In the genomic region with DNA sequence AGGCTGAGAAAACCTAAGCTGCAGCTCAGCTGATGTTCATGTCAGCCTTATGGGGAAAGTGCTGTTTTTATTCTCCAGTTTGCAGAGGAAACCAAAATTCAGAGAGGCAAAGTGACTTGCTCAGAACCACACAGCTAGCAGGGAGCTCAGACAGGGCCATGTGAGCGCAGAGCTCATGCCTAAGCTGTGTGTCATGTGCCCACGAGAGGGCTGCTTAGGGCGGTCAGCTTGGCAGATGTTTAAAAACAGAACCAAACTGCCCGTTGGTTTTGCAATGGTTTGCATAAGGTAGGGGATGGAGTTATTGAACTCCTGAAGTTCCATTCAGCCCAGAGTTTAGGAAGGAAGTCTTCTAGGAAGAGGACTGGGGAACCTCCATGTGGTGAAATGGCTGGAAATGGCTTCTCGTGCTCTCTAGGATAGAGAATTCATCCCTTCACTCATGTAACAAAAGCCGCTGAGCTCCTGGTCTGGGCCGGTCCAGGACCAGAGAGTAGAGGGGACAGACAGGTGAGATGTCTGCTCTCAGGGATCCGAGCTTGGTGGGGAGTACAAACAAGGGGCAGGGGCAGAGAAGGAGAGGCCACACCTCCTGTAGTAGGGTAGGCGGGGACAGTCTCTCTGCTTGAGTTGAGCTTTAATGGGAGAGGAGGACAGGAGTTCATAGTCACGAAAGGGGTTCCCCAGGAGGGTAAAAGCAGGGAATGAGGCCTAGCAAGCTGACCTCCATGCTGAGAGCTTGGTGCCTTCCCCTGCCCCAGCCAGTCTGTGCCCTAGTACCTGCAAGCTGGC, we compare ENCODE assay signal across 8 cellular contexts. TPM values are rescaled to one million over a fixed set of nuclear protein-coding genes. Genes with fewer than 3 reads are reported as not detected.
A peak's percentile ranks its signal among the peaks of the same experiment; 100 is the strongest.
DNase-seq lines count a peak whose midpoint lies in the region; ATAC-seq and TF ChIP-seq lines count a peak whose summit lies in the region.

No MANE protein-coding gene starts in this region.

- no peak overlapping the region for H2AFZ ChIP-seq in neuronal stem cell (ENCODE audit: low read length)

- H3K23ac ChIP-seq in neuronal stem cell (ENCODE audit: low read depth, low read length, poor library complexity): no peak overlapping the region

- WGBS in esophagus, 2 donors: 75% methylated on average over 10 of the region's 10 CpGs
- WGBS in neuronal stem cell (ENCODE audit: extremely low coverage in 2 of 2, insufficient read length in 2 of 2, insufficient replicate concordance in 1 of 2), 2 donors: no CpG with 5 or more reads among the region's 10 CpGs

- TF ChIP-seq CTCF in Caco-2 (IDR thresholded peaks at IDR 0.05; ENCODE audit: insufficient read depth in 1 of 2, low read depth in 1 of 2, low read length in 1 of 2, severe bottlenecking in 1 of 2, unreplicated experiment in 1 of 2): no peak

- H2AK5ac ChIP-seq in neuronal stem cell (ENCODE audit: low read depth, low read length): peak overlapping the region; percentile 10

- ATAC-seq in GM21528 (IDR thresholded peaks at IDR 0.05; ENCODE audit: low FRiP score, unreplicated experiment) (no peak), GM18498 (IDR thresholded peaks at IDR 0.05; ENCODE audit: unreplicated experiment) (no peak)

- no TSS peak for BruUV-seq in Caco-2 (replicated peaks; lab: Mats Ljungman, UMichigan)

- H3K27me3 Mint-ChIP-seq in Caco-2 (ENCODE audit: insufficient read depth, unreplicated experiment): no peaks in the 10 kb centered on the region

- CTCF ChIA-PET in Caco-2 (lab: Charles Lee): interaction anchor here (1.0 to 2.8 kb wide), 4 partner anchors 10 to 20 kb away, joined by 3 to 13 read pairs (median 4); no protein-coding TSS in a partner anchor

- H3K4me2 ChIP-seq in neuronal stem cell (ENCODE audit: insufficient read depth, low read length, poor library complexity, severe bottlenecking): no peak overlapping the region

- no peak overlapping the region for H3K4me3 ChIP-seq in Caco-2 (ENCODE audit: low read depth, low read length)
- no peak overlapping the region for H3K4me3 ChIP-seq in esophagus (ENCODE audit: low read depth in 1 of 2, low read length in 2 of 2)
- no peak overlapping the region for H3K4me3 ChIP-seq in neuronal stem cell (ENCODE audit: low read length in 2 of 2)
- H3K4me3 ChIP-seq in HAP-1: no peak overlapping the region

- peak overlapping the region; percentile 33 for H2BK5ac ChIP-seq in neuronal stem cell (ENCODE audit: low read length)

- POLR2A ChIA-PET in Caco-2 (lab: Charles Lee): no interaction called here

- no peak overlapping the region for H3K4ac ChIP-seq in neuronal stem cell (ENCODE audit: low read length)

- H4K91ac ChIP-seq in neuronal stem cell (ENCODE audit: low read depth, low read length, poor library complexity): no peak overlapping the region

- no peak overlapping the region for H4K8ac ChIP-seq in neuronal stem cell (ENCODE audit: low read depth, low read length)

- no peak overlapping the region for H3K14ac ChIP-seq in neuronal stem cell (ENCODE audit: low read length)

- no peaks in the 10 kb centered on the region for H3K9me3 Mint-ChIP-seq in Caco-2 (ENCODE audit: unreplicated experiment)

- H2BK120ac ChIP-seq in neuronal stem cell (ENCODE audit: low read depth, low read length): no peak overlapping the region

- intact Hi-C loops in Caco-2 (cut with micrococcal nuclease; ENCODE audit: unreplicated experiment): no loop called here

- peak overlapping the region; percentile 86 for H3K27ac Mint-ChIP-seq in Caco-2 (ENCODE audit: unreplicated experiment)

- H3K36me3 ChIP-seq in Caco-2 (ENCODE audit: control insufficient read depth, insufficient read depth, low read length) (peaks cover 4% of the 10 kb centered on the region), esophagus (ENCODE audit: control insufficient read depth in 2 of 2, insufficient read depth in 2 of 2, low read length in 1 of 2) (peaks cover 0 to 18% of the 10 kb centered on the region in 2 donors), neuronal stem cell (replicated peaks in 1 of 2; ENCODE audit: control insufficient read depth in 2 of 2, insufficient read depth in 2 of 2, low read length in 2 of 2) (peaks cover 5 to 50% of the 10 kb centered on the region in 2 donors), HAP-1 (replicated peaks) (no peaks in the 10 kb centered on the region)

- no peak overlapping the region for H3K9ac ChIP-seq in neuronal stem cell (ENCODE audit: low read depth, low read length, poor library complexity)

- in situ Hi-C loops in HAP-1 (cut with MboI; ENCODE audit: low sequenced_read_pairs): no loop called here

- no peak overlapping the region for H2BK12ac ChIP-seq in neuronal stem cell (ENCODE audit: low read length)

- no peak for DNase-seq in Caco-2
- peak; percentile 48 for DNase-seq in NOMO-1 treated with dmso at 0.1 percent for 144 hours (lab: John Stamatoyannopoulos, UW; ENCODE audit: unreplicated experiment)
- no peak for DNase-seq in neuronal stem cell (ENCODE audit: low spot score)
- DNase-seq in activated T-cell treated with anti-CD3 and anti-CD28 coated beads, Interleukin-2, amount 50 U/mL, for 1 hour: no peak
- no peak for DNase-seq in HAP-1 (ENCODE audit: low spot score in 2 of 2)

- H3K4me1 ChIP-seq in Caco-2 (peaks cover 59% of the 10 kb centered on the region), esophagus (ENCODE audit: control insufficient read depth in 2 of 2, insufficient read depth in 2 of 2, low read length in 1 of 2) (peaks cover 9 to 12% of the 10 kb centered on the region in 2 donors), neuronal stem cell (ENCODE audit: control insufficient read depth in 2 of 2, insufficient read depth in 1 of 2, low read depth in 1 of 2, low read length in 2 of 2) (peaks cover 22 to 31% of the 10 kb centered on the region in 2 donors), HAP-1 (no peaks in the 10 kb centered on the region)

- H3K4me1 Mint-ChIP-seq in Caco-2 (ENCODE audit: low read depth, unreplicated experiment): peaks cover 47% of the 10 kb centered on the region

- H3K27me3 ChIP-seq in Caco-2 (replicated peaks; ENCODE audit: control insufficient read depth, insufficient read depth, low read length) (no peaks in the 10 kb centered on the region), esophagus (ENCODE audit: control insufficient read depth in 1 of 2, insufficient read depth in 2 of 2, low read length in 2 of 2) (no peaks in the 10 kb centered on the region), neuronal stem cell (ENCODE audit: control insufficient read depth in 3 of 3, insufficient read depth in 3 of 3, low read depth in 1 of 3, low read length in 3 of 3) (no peaks in the 10 kb centered on the region), HAP-1 (ENCODE audit: low read depth) (no peaks in the 10 kb centered on the region)

- H3K9me3 ChIP-seq in Caco-2: no peaks in the 10 kb centered on the region
- no peaks in the 10 kb centered on the region for H3K9me3 ChIP-seq in esophagus (ENCODE audit: control insufficient read depth in 2 of 2, insufficient read depth in 1 of 2, low read depth in 1 of 2, low read length in 1 of 2)
- H3K9me3 ChIP-seq in neuronal stem cell (replicated peaks in 1 of 2; ENCODE audit: control insufficient read depth in 2 of 2, insufficient read depth in 1 of 2, low read depth in 1 of 2, low read length in 2 of 2): no peaks in the 10 kb centered on the region
- H3K9me3 ChIP-seq in HAP-1: no peaks in the 10 kb centered on the region

- peaks cover 4% of the 10 kb centered on the region for H3K79me1 ChIP-seq in neuronal stem cell (ENCODE audit: low read depth, low read length)

- H3K36me3 Mint-ChIP-seq in Caco-2 (ENCODE audit: insufficient read depth, unreplicated experiment): peaks cover 13% of the 10 kb centered on the region

- peak overlapping the region; percentile 63 for H3K18ac ChIP-seq in neuronal stem cell (ENCODE audit: low read length)

- H3K27ac ChIP-seq in esophagus (ENCODE audit: low read depth in 2 of 2, low read length in 1 of 2) (peak overlapping the region; percentile 53 to 58), neuronal stem cell (replicated peaks; ENCODE audit: low read length) (peak overlapping the region; percentile 18)

- no peak overlapping the region for H3K4me3 Mint-ChIP-seq in Caco-2 (ENCODE audit: unreplicated experiment)

- H2BK15ac ChIP-seq in neuronal stem cell (ENCODE audit: low read length): no peak overlapping the region

RNA-seq across cellular contexts. Expression of a gene that starts 46.9 kb away (rescaled TPM):
- 31.3 and 34.0 TPM in 2 replicates for total RNA-seq in Caco-2 (2022)
- polyA plus RNA-seq in esophagus: 10 to 100 TPM; 39.1 to 64.4 TPM
- polyA plus RNA-seq in neuronal stem cell (2013, experiment 1 of 2): 14.6 TPM
- 14.8 TPM for polyA plus RNA-seq in neuronal stem cell (2013, experiment 2 of 2)
